26 cellular contexts compared by ENCODE assay signal in the genomic region with DNA sequence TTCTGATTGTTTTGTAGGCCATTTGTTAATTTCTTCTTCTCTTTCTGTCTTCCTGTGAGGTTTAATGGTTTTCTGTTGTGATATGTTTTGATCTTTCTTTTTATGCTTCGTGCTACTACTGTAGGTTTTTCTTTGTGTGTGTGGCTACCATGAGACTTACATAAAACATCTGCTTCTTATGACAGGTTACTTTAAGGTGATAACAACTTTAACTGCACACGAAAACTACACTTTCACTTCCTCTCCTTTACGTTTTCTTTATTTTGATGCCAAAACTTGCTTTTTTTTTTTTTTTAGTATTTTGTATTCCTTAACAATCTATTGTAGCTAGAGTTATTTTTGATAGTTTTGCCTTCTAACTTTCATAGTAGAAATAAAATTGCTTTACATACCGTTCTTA.
"Had no signal": no experiment of that assay in that cellular context is flagged by ENCODE, and none has a peak within 500 bp of the region (broad histone marks: within the 10 kb centered on the region; RNA-seq: fewer than 3 reads in every experiment).

No MANE protein-coding gene starts in this region.

- ATAC-seq: natural killer cell; psoas muscle; right cardiac atrium; right lobe of liver; stimulated activated memory B cell treated with anti-CD40 and anti-IgM and Interleukin-4, amounts not matched to agents 10 μg/mL and 1 μg/mL and 100 μg/mL, for 72 hours; stimulated activated naive CD8-positive, alpha-beta T cell treated with anti-CD3 and anti-CD28 coated beads, Interleukin-15, amount 100 ng/mL, for 72 hours; stimulated activated naive CD8-positive, alpha-beta T cell treated with anti-CD3 and anti-CD28 coated beads, Interleukin-15, Interleukin-2, amounts not matched to agents 100 U/mL and 50 U/mL, for 24 hours; upper lobe of right lung had no signal

- DNase-seq: natural killer cell; occipital lobe; ovary; posterior cingulate gyrus; psoas muscle; right cardiac atrium; right lobe of liver; sigmoid colon; small intestine; stimulated activated CD4-positive, alpha-beta T cell treated with anti-CD3 and anti-CD28 coated beads, Interleukin-12 subunit alpha, Interleukin-12 subunit beta, amount 100 ng/mL, for 4 hours; stimulated activated CD4-positive, alpha-beta T cell treated with anti-CD3 and anti-CD28 coated beads, Interleukin-1b, Interleukin-23, amount 100 ng/mL, for 48 hours; stimulated activated CD4-positive, alpha-beta T cell treated with anti-CD3 and anti-CD28 coated beads, Interleukin-4, amount 100 ng/mL, for 1 hour; stimulated activated CD4-positive, alpha-beta T cell treated with anti-CD3 and anti-CD28 coated beads, Interleukin-4, amount 100 ng/mL, for 4 hours; stimulated activated CD8-positive, alpha-beta memory T cell treated with anti-CD3 and anti-CD28 coated beads, Interleukin-4, amount 100 ng/mL, for 48 hours; stimulated activated naive CD4-positive, alpha-beta T cell; stimulated activated naive CD8-positive, alpha-beta T cell treated with anti-CD3 and anti-CD28 coated beads, Interleukin-15, amount 100 ng/mL, for 72 hours; stimulated activated naive CD8-positive, alpha-beta T cell treated with anti-CD3 and anti-CD28 coated beads, Interleukin-15, Interleukin-2, amounts not matched to agents 100 U/mL and 50 U/mL, for 24 hours; substantia nigra; testis; tibial artery; transverse colon; upper lobe of right lung; uterus had no signal

- H3K27me3 ChIP-seq: neural progenitor cell, ovary, right lobe of liver, sigmoid colon, suprapubic skin, testis, tibial artery, transverse colon, upper lobe of right lung, uterus had no signal

- FAIRE-seq: small intestine had no signal

- H3K36me3 ChIP-seq: ovary, right lobe of liver, sigmoid colon, suprapubic skin, tibial artery, transverse colon, upper lobe of right lung, uterus had no signal

- H3K4me3 ChIP-seq: neural progenitor cell, ovary, psoas muscle, right lobe of liver, sigmoid colon, suprapubic skin, testis, tibial artery, transverse colon, upper lobe of right lung, uterus had no signal
